ENCODE assay signal across 3 cellular contexts in the genomic region with DNA sequence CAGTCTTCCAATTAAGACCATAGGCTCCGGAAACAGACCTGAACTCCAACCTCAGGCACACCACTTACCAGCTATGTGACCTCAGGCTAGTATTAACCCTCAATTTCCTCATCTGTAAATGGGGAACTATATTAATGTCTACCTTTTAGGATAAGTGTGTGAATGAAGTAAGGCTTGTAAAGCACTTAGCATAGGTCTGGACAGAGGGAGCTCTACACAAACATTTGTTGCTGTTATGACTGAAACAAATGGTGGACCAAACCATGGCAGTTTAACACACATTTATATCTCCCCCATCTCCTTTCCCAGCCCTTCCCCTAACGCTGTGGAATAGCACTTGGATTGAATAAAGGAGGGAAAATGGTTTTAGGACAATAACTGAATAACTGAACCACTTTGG.
TF ChIP-seq lines count a peak whose summit lies in the region.

No MANE protein-coding gene starts in this region.

TF ChIP-seq in SK-N-SH, 30 proteins besides CTCF, POLR2A, EP300 and RAD21:
- TF ChIP-seq SMC3 (IDR thresholded peaks at IDR 0.05; ENCODE audit: low read depth, low read length) (peak; percentile 2; the same call in 1 of the 2 replicates), REST (IDR thresholded peaks at IDR 0.05; ENCODE audit: low read depth, low read length) (no peak)

TF ChIP-seq in SK-N-SH treated with all-trans-retinoic acid at 6 μM for 48 hours, 23 proteins besides CTCF, POLR2A, EP300 and RAD21:
- TF ChIP-seq ZNF70 (CRISPR knock-in tag; IDR thresholded peaks at IDR 0.05) (no peak), ZNF565 (CRISPR knock-in tag; conservative IDR thresholded peaks at IDR 0.05; ENCODE audit: low read depth) (no peak), BACH2 (CRISPR knock-in tag; IDR thresholded peaks at IDR 0.05; ENCODE audit: borderline replicate concordance) (no peak), ZC3H10 (CRISPR knock-in tag; IDR thresholded peaks at IDR 0.05) (no peak), RARB (CRISPR knock-in tag; IDR thresholded peaks at IDR 0.05) (no peak), GLIS3 (CRISPR knock-in tag; IDR thresholded peaks at IDR 0.05) (no peak), CSDC2 (CRISPR knock-in tag; IDR thresholded peaks at IDR 0.05) (no peak), ESRRG (CRISPR knock-in tag; IDR thresholded peaks at IDR 0.05) (no peak), OSR1 (CRISPR knock-in tag; IDR thresholded peaks at IDR 0.05) (no peak), ARNTL (CRISPR knock-in tag; IDR thresholded peaks at IDR 0.05; ENCODE audit: borderline replicate concordance, low read depth) (no peak), ZFP3 (CRISPR knock-in tag; IDR thresholded peaks at IDR 0.05) (no peak), POU6F1 (CRISPR knock-in tag; IDR thresholded peaks at IDR 0.05; ENCODE audit: borderline replicate concordance, low read depth) (no peak), CSRNP3 (CRISPR knock-in tag; IDR thresholded peaks at IDR 0.05) (no peak), ZNF8 (CRISPR knock-in tag; IDR thresholded peaks at IDR 0.05) (no peak), ZFP30 (CRISPR knock-in tag; IDR thresholded peaks at IDR 0.05) (no peak), TCF4 (CRISPR knock-in tag; IDR thresholded peaks at IDR 0.05; ENCODE audit: borderline replicate concordance) (no peak)
- TF ChIP-seq, protein P1, sequence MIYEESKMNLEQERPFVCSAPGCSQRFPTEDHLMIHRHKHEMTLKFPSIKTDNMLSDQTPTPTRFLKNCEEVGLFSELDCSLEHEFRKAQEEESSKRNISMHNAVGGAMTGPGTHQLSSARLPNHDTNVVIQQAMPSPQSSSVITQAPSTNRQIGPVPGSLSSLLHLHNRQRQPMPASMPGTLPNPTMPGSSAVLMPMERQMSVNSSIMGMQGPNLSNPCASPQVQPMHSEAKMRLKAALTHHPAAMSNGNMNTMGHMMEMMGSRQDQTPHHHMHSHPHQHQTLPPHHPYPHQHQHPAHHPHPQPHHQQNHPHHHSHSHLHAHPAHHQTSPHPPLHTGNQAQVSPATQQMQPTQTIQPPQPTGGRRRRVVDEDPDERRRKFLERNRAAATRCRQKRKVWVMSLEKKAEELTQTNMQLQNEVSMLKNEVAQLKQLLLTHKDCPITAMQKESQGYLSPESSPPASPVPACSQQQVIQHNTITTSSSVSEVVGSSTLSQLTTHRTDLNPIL (CRISPR knock-in tag; IDR thresholded peaks at IDR 0.05; ENCODE audit: low read depth): no peak
- TF ChIP-seq, protein P2, sequence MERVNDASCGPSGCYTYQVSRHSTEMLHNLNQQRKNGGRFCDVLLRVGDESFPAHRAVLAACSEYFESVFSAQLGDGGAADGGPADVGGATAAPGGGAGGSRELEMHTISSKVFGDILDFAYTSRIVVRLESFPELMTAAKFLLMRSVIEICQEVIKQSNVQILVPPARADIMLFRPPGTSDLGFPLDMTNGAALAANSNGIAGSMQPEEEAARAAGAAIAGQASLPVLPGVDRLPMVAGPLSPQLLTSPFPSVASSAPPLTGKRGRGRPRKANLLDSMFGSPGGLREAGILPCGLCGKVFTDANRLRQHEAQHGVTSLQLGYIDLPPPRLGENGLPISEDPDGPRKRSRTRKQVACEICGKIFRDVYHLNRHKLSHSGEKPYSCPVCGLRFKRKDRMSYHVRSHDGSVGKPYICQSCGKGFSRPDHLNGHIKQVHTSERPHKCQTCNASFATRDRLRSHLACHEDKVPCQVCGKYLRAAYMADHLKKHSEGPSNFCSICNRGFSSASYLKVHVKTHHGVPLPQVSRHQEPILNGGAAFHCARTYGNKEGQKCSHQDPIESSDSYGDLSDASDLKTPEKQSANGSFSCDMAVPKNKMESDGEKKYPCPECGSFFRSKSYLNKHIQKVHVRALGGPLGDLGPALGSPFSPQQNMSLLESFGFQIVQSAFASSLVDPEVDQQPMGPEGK (CRISPR knock-in tag; IDR thresholded peaks at IDR 0.05; ENCODE audit: borderline replicate concordance): no peak

TF ChIP-seq in HepG2, 621 proteins besides CTCF, POLR2A, EP300 and RAD21:
- TF ChIP-seq STAG1 (CRISPR knock-in tag; IDR thresholded peaks at IDR 0.05) (peak; percentile 75), ZNF644 (CRISPR knock-in tag; IDR thresholded peaks at IDR 0.05; ENCODE audit: low read depth) (peak; percentile 33; the same call in 1 of the 2 replicates), HNRNPK (IDR thresholded peaks at IDR 0.05; ENCODE audit: low read depth, low read length, poor library complexity, severe bottlenecking) (peak; percentile 17), TRAFD1 (CRISPR knock-in tag; IDR thresholded peaks at IDR 0.05; ENCODE audit: borderline replicate concordance) (no peak), ZXDC (CRISPR knock-in tag; IDR thresholded peaks at IDR 0.05) (no peak), AGO2 (optimal IDR thresholded peaks at IDR 0.05; ENCODE audit: low read depth, low read length) (no peak), AFF4 (CRISPR knock-in tag; IDR thresholded peaks at IDR 0.05) (no peak), SMC3 (IDR thresholded peaks at IDR 0.05; ENCODE audit: low read length) (peak; percentile 71; the same call in 1 of the 2 replicates), ISL2 (CRISPR knock-in tag; IDR thresholded peaks at IDR 0.05) (no peak)
TF ChIP-seq in HepG2: peak in this region for 4.
